1 cellular context compared by ENCODE assay signal in genomic region chr17:42993913-42994312, GRCh38. TPM values are rescaled to one million over a fixed set of nuclear protein-coding genes. Genes with fewer than 3 reads are reported as not detected.
"Had no signal": no experiment of that assay in that cellular context is flagged by ENCODE, and none has a peak within 500 bp of the region (broad histone marks: within the 10 kb centered on the region; RNA-seq: fewer than 3 reads in every experiment).

No MANE protein-coding gene starts in this region.

RNA-seq across cellular contexts. Expression of gene PTGES3L, which starts 14.0 kb away (rescaled TPM):
- total RNA-seq: HT1080 had no signal
